3 cellular contexts compared by ENCODE assay signal in the genomic region with DNA sequence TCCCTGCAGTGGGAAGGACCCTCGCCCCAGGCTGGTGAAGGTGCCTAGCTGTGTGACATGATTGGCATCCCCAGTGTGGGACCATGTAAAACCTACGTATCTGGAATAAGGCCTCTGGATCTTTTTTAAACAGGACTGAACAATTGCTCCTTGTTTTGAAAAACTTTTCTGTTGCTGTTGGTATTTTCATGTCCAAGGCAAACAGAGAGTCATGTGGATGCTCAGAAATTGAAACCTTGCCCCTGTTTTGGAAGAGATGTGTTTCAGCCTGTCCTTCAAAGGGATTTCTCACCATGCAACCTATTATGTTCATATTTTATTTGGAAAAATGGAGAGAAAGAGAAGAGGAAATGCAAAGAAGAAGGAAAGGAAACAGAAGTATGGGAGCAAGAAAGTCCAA.
TF ChIP-seq lines count a peak whose summit lies in the region.

No MANE protein-coding gene starts in this region.

TF ChIP-seq in liver, 16 proteins besides CTCF, POLR2A, EP300 and RAD21:
- TF ChIP-seq FOXA1 (IDR thresholded peaks at IDR 0.05), result no peak
- TF ChIP-seq FOXA2 (IDR thresholded peaks at IDR 0.05), result peak; percentile 16
- TF ChIP-seq YY1 (IDR thresholded peaks at IDR 0.05), result no peak
- TF ChIP-seq HNF4A (conservative IDR thresholded peaks at IDR 0.05), result peak in 1 of 2 donors; percentile 41

TF ChIP-seq in HepG2, 621 proteins besides CTCF, POLR2A, EP300 and RAD21:
- TF ChIP-seq KAT2B (IDR thresholded peaks at IDR 0.05; ENCODE audit: borderline replicate concordance, low read depth, low read length), result no peak
- no peak for TF ChIP-seq KDM3A (CRISPR knock-in tag; IDR thresholded peaks at IDR 0.05; ENCODE audit: low read depth)
- TF ChIP-seq ZNF83 (CRISPR knock-in tag; IDR thresholded peaks at IDR 0.05; ENCODE audit: borderline replicate concordance), result no peak
- TF ChIP-seq ZNF253 (CRISPR knock-in tag; IDR thresholded peaks at IDR 0.05; ENCODE audit: borderline replicate concordance), result no peak
- no peak for TF ChIP-seq KLF12 (CRISPR knock-in tag; IDR thresholded peaks at IDR 0.05; ENCODE audit: borderline replicate concordance)
- TF ChIP-seq THYN1 (CRISPR knock-in tag; IDR thresholded peaks at IDR 0.05; ENCODE audit: borderline replicate concordance, low read depth), result no peak
- no peak for TF ChIP-seq RFX3 (CRISPR knock-in tag; IDR thresholded peaks at IDR 0.05)
- no peak for TF ChIP-seq SCMH1 (CRISPR knock-in tag; IDR thresholded peaks at IDR 0.05; ENCODE audit: borderline replicate concordance)
- no peak for TF ChIP-seq NFRKB (IDR thresholded peaks at IDR 0.05)
- TF ChIP-seq MXD4 (CRISPR knock-in tag; IDR thresholded peaks at IDR 0.05), result no peak
- no peak for TF ChIP-seq ZSCAN12 (CRISPR knock-in tag; IDR thresholded peaks at IDR 0.05)
- TF ChIP-seq, protein P1, sequence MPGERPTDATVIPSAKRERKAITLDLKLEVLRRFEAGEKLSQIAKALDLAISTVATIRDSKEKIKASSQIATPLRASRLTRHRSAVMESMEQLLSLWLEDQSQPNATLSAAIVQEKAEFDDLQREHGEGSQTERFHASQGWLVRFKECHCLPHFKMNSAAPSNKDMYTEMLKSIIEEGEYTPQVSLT (CRISPR knock-in tag; IDR thresholded peaks at IDR 0.05; ENCODE audit: borderline replicate concordance, low read depth), result no peak
- TF ChIP-seq MLX (CRISPR knock-in tag; IDR thresholded peaks at IDR 0.05), result no peak
- TF ChIP-seq SOX6 (IDR thresholded peaks at IDR 0.05), result no peak
- TF ChIP-seq SOX6 (CRISPR knock-in tag; IDR thresholded peaks at IDR 0.05), result no peak
- TF ChIP-seq ELF1 (CRISPR knock-in tag; IDR thresholded peaks at IDR 0.05), result no peak
- no peak for TF ChIP-seq ZNF883 (CRISPR knock-in tag; IDR thresholded peaks at IDR 0.05; ENCODE audit: not compliant biosample characterization)
- TF ChIP-seq CENPX (CRISPR knock-in tag; IDR thresholded peaks at IDR 0.05), result no peak
- TF ChIP-seq ETV5 (CRISPR knock-in tag; IDR thresholded peaks at IDR 0.05; ENCODE audit: borderline replicate concordance), result no peak
- TF ChIP-seq ZNF615 (CRISPR knock-in tag; IDR thresholded peaks at IDR 0.05; ENCODE audit: borderline replicate concordance), result no peak
- no peak for TF ChIP-seq MAFF (IDR thresholded peaks at IDR 0.05; ENCODE audit: low read depth, low read length)

TF ChIP-seq in SK-N-SH, 30 proteins besides CTCF, POLR2A, EP300 and RAD21:
- TF ChIP-seq PBX3 (IDR thresholded peaks at IDR 0.05), result no peak
